ENCODE assay signal across 13 cellular contexts in the genomic region with DNA sequence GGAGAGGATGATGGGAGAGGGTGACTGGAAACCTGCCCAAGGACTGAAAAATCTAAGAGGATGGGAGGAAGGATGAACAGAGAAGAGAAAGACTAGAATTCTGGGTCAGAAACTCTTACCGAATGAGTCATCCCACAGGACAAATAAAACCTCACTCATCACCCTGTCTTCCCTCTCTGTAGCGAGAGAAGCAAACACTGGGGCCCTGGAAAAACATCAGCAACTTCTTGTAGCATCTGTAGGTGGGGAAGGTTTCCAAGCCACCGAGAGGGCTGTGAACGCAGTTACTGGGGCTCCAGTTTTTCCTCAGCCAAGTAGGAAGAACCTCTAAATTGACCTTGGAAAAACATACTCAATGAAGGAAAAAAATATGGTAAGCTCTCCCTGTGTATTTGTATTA.
DNase-seq lines count a peak whose midpoint lies in the region; ATAC-seq, FAIRE-seq and TF ChIP-seq lines count a peak whose summit lies in the region.
"Had no signal": no experiment of that assay in that cellular context is flagged by ENCODE, and none has a peak within 500 bp of the region (broad histone marks: within the 10 kb centered on the region; RNA-seq: fewer than 3 reads in every experiment).

No MANE protein-coding gene starts in this region.

- H3K27ac ChIP-seq in GM23248 (no peak overlapping the region), stomach (peak overlapping the region in 4 of 5 donors; percentile 24 to 52 (median 45))

- H3K4me3 ChIP-seq in GM23248, result no peak overlapping the region
- no peak overlapping the region for H3K4me3 ChIP-seq in stomach

- DNase-seq in GM23248 (peak; percentile 69), RCC 7860 (ENCODE audit: low spot score) (peak; percentile 18), glomerular visceral epithelial cell (ENCODE audit: extremely low spot score) (peak; percentile 6), stomach (no peak), 8988T (no peak)
- DNase-seq in activated T-helper 1 cell treated with anti-CD3 and anti-CD28 coated beads, Interleukin-12 subunit alpha, Interleukin-12 subunit beta, Interleukin-2, Interleukin-4 antibody, amounts not matched to agents 30 ng/mL and 10 ng/mL and 1 ng/mL, durations not matched to agents 14 hours and 24 hours and 36 hours (ENCODE audit: low spot score), result no peak
- DNase-seq: activated CD4-positive, alpha-beta T cell treated with anti-CD3 and anti-CD28 coated beads, Interleukin-2, amount 10 ng/mL, durations not matched to agents 7 days and 5 days; anterior cingulate cortex; head of caudate nucleus; NCI-H146 had no signal

- FAIRE-seq in RCC 7860 (lab: Jason Lieb, UNC), result no peak

- no peak for TF ChIP-seq EP300 in stomach (IDR thresholded peaks at IDR 0.05)

- H3K9ac ChIP-seq in GM23248, result no peak overlapping the region

- WGBS in GM23248 (ENCODE audit: low coverage in 1 of 2, low lambda C conversion rate in 2 of 2, missing lambda C conversion rate in 2 of 2), 2 experiments, result 3 to 6% methylated on average over 4 of the region's 4 CpGs
- WGBS in stomach, 5 donors, result 16 to 42% (median 24%) methylated on average over 4 of the region's 4 CpGs

- TF ChIP-seq POLR2A in stomach (IDR thresholded peaks at IDR 0.05), result no peak

- peaks cover 12% of the 10 kb centered on the region for H3K4me1 Mint-ChIP-seq in activated T-helper 1 cell treated with anti-CD3 and anti-CD28 coated beads, Interleukin-12 subunit alpha, Interleukin-12 subunit beta, Interleukin-2, Interleukin-4 antibody, amounts not matched to agents 30 ng/mL and 10 ng/mL and 1 ng/mL, durations not matched to agents 14 hours and 24 hours and 36 hours (ENCODE audit: low read depth)

- H3K36me3 ChIP-seq in GM23248 (ENCODE audit: low read depth) (no peaks in the 10 kb centered on the region), stomach (no peaks in the 10 kb centered on the region)

- no peak for TF ChIP-seq CTCF in stomach (IDR thresholded peaks at IDR 0.05)

- H2AFZ ChIP-seq in GM23248, result no peak overlapping the region

- ATAC-seq in HG03045 (IDR thresholded peaks at IDR 0.05; ENCODE audit: unreplicated experiment) (no peak), HG03039 (IDR thresholded peaks at IDR 0.05; ENCODE audit: unreplicated experiment) (no peak)

- no peaks in the 10 kb centered on the region for H3K9me3 Mint-ChIP-seq in activated T-helper 1 cell treated with anti-CD3 and anti-CD28 coated beads, Interleukin-12 subunit alpha, Interleukin-12 subunit beta, Interleukin-2, Interleukin-4 antibody, amounts not matched to agents 30 ng/mL and 10 ng/mL and 1 ng/mL, durations not matched to agents 14 hours and 24 hours and 36 hours
- H3K9me3 Mint-ChIP-seq: activated CD4-positive, alpha-beta T cell treated with anti-CD3 and anti-CD28 coated beads, Interleukin-2, amount 10 ng/mL, durations not matched to agents 7 days and 5 days; nephron had no signal

- H3K79me2 ChIP-seq in GM23248 (ENCODE audit: insufficient read depth), result no peaks in the 10 kb centered on the region

- H3K4me1 ChIP-seq in GM23248 (ENCODE audit: insufficient read depth), result peaks cover 18% of the 10 kb centered on the region; the same call in 1 of the 2 replicates
- peaks cover 0 to 25% (median 8%) of the 10 kb centered on the region in 4 donors for H3K4me1 ChIP-seq in stomach

- no peaks in the 10 kb centered on the region for H4K20me1 ChIP-seq in GM23248 (ENCODE audit: insufficient read depth)

- H3K27me3 ChIP-seq in GM23248 (replicated peaks; ENCODE audit: insufficient read depth) (no peaks in the 10 kb centered on the region), stomach (no peaks in the 10 kb centered on the region)

- H3K9me3 ChIP-seq in GM23248 (ENCODE audit: low read depth) (no peaks in the 10 kb centered on the region), stomach (no peaks in the 10 kb centered on the region)

- peaks cover 12% of the 10 kb centered on the region; the same call in 1 of the 2 replicates for H3F3A ChIP-seq in GM23248 (ENCODE audit: insufficient read depth)

- no peak overlapping the region for H3K4me3 Mint-ChIP-seq in activated T-helper 1 cell treated with anti-CD3 and anti-CD28 coated beads, Interleukin-12 subunit alpha, Interleukin-12 subunit beta, Interleukin-2, Interleukin-4 antibody, amounts not matched to agents 30 ng/mL and 10 ng/mL and 1 ng/mL, durations not matched to agents 14 hours and 24 hours and 36 hours
- H3K4me3 Mint-ChIP-seq: activated CD4-positive, alpha-beta T cell treated with anti-CD3 and anti-CD28 coated beads, Interleukin-2, amount 10 ng/mL, durations not matched to agents 7 days and 5 days; nephron had no signal

- H3K4me2 ChIP-seq in GM23248 (ENCODE audit: unreplicated experiment), result no peak overlapping the region

- peaks cover 15% of the 10 kb centered on the region for H3K27me3 Mint-ChIP-seq in activated T-helper 1 cell treated with anti-CD3 and anti-CD28 coated beads, Interleukin-12 subunit alpha, Interleukin-12 subunit beta, Interleukin-2, Interleukin-4 antibody, amounts not matched to agents 30 ng/mL and 10 ng/mL and 1 ng/mL, durations not matched to agents 14 hours and 24 hours and 36 hours (ENCODE audit: insufficient read depth)
- H3K27me3 Mint-ChIP-seq: activated CD4-positive, alpha-beta T cell treated with anti-CD3 and anti-CD28 coated beads, Interleukin-2, amount 10 ng/mL, durations not matched to agents 7 days and 5 days had no signal

- intact Hi-C loops in stomach (cut with DNase I; ENCODE audit: low total_unique reads), result loop anchor here (10.0 kb wide), 1 partner anchor 166 kb away; no protein-coding TSS in a partner anchor
- intact Hi-C loops in activated T-helper 1 cell treated with anti-CD3 and anti-CD28 coated beads, Interleukin-12 subunit alpha, Interleukin-12 subunit beta, Interleukin-2, Interleukin-4 antibody, amounts not matched to agents 30 ng/mL and 10 ng/mL and 1 ng/mL, durations not matched to agents 14 hours and 24 hours and 36 hours (cut with micrococcal nuclease), result loop anchor here (5.0 kb wide), 1 partner anchor 64 kb away; no protein-coding TSS in a partner anchor

- H3K27ac Mint-ChIP-seq in activated T-helper 1 cell treated with anti-CD3 and anti-CD28 coated beads, Interleukin-12 subunit alpha, Interleukin-12 subunit beta, Interleukin-2, Interleukin-4 antibody, amounts not matched to agents 30 ng/mL and 10 ng/mL and 1 ng/mL, durations not matched to agents 14 hours and 24 hours and 36 hours, result no peak overlapping the region
- H3K27ac Mint-ChIP-seq: activated CD4-positive, alpha-beta T cell treated with anti-CD3 and anti-CD28 coated beads, Interleukin-2, amount 10 ng/mL, durations not matched to agents 7 days and 5 days; nephron had no signal

- no peaks in the 10 kb centered on the region for H3K36me3 Mint-ChIP-seq in activated T-helper 1 cell treated with anti-CD3 and anti-CD28 coated beads, Interleukin-12 subunit alpha, Interleukin-12 subunit beta, Interleukin-2, Interleukin-4 antibody, amounts not matched to agents 30 ng/mL and 10 ng/mL and 1 ng/mL, durations not matched to agents 14 hours and 24 hours and 36 hours (ENCODE audit: low read depth)

- 0 out of 2 replicates have a peak, but pooled peaks cover 4% of the 10 kb centered on the region for H3K9me2 ChIP-seq in GM23248 (ENCODE audit: insufficient read depth)

- in situ Hi-C loops in GM23248 (cut with MboI), result no loop called here

Comparison
In these comparisons a context has a peak if more than half of its experiments do, and no peak if none do; other contexts are left out.
1. DNase-seq: peak in GM23248 (single experiment), RCC 7860 (single experiment) and glomerular visceral epithelial cell (single experiment); none in stomach (single experiment), activated T-helper 1 cell treated with anti-CD3 and anti-CD28 coated beads, Interleukin-12 subunit alpha, Interleukin-12 subunit beta, Interleukin-2, Interleukin-4 antibody, amounts not matched to agents 30 ng/mL and 10 ng/mL and 1 ng/mL, durations not matched to agents 14 hours and 24 hours and 36 hours (single experiment) and 8988T (single experiment).